9 cellular contexts compared by ENCODE assay signal in genomic region chr1:65717815-65718454, GRCh38.
A peak's percentile ranks its signal among the peaks of the same experiment; 100 is the strongest.
DNase-seq lines count a peak whose midpoint lies in the region; ATAC-seq and TF ChIP-seq lines count a peak whose summit lies in the region.
"Had no signal": no experiment of that assay in that cellular context is flagged by ENCODE, and none has a peak within 500 bp of the region (broad histone marks: within the 10 kb centered on the region; RNA-seq: fewer than 3 reads in every experiment).

No MANE protein-coding gene starts in this region.

- H3K36me3 Mint-ChIP-seq in HFFc6 (ENCODE audit: low read depth), result no peaks in the 10 kb centered on the region
- H3K36me3 Mint-ChIP-seq in activated CD8-positive, alpha-beta T cell treated with anti-CD3 and anti-CD28 coated beads for 36 hours (ENCODE audit: low read depth), result no peaks in the 10 kb centered on the region

- CTCF ChIA-PET in activated CD8-positive, alpha-beta T cell treated with anti-CD3 and anti-CD28 coated beads for 36 hours (lab: Charles Lee), result interaction anchor here (1.3 to 3.1 kb wide), 2 partner anchors 10 to 525 kb away, joined by 3 to 13 read pairs; no protein-coding TSS in a partner anchor

- ATAC-seq in activated CD8-positive, alpha-beta T cell treated with anti-CD3 and anti-CD28 coated beads for 36 hours, result no peak
- no peak for ATAC-seq in GM19463 (IDR thresholded peaks at IDR 0.05; ENCODE audit: unreplicated experiment)
- no peak for ATAC-seq in HG02973 (IDR thresholded peaks at IDR 0.05; ENCODE audit: unreplicated experiment)

- TF ChIP-seq CTCF in HFFc6 (IDR thresholded peaks at IDR 0.05), result peak; percentile 65
- TF ChIP-seq CTCF in activated CD8-positive, alpha-beta T cell treated with anti-CD3 and anti-CD28 coated beads for 36 hours (IDR thresholded peaks at IDR 0.05), result no peak

- DNase-seq in Daoy (ENCODE audit: low read depth) (peak; percentile 27), HFFc6 (peak; percentile 37), kidney glomerular epithelial cell (lab: John Stamatoyannopoulos, UW) (peak; percentile 1), NCI-H2081 treated with DMSO at 0.1 percent for 48 hours (lab: John Stamatoyannopoulos, UW) (no peak), NCI-H2227 treated with DMSO at 0.1 percent for 48 hours (lab: John Stamatoyannopoulos, UW) (no peak)
- DNase-seq in activated CD8-positive, alpha-beta T cell treated with anti-CD3 and anti-CD28 coated beads for 36 hours, result peak; percentile 34
- DNase-seq: thyroid gland had no signal

- H3K27me3 Mint-ChIP-seq in HFFc6 (ENCODE audit: insufficient read depth), result peaks cover 4% of the 10 kb centered on the region
- H3K27me3 Mint-ChIP-seq in activated CD8-positive, alpha-beta T cell treated with anti-CD3 and anti-CD28 coated beads for 36 hours, result peaks cover 9% of the 10 kb centered on the region

- POLR2A ChIA-PET in activated CD8-positive, alpha-beta T cell treated with anti-CD3 and anti-CD28 coated beads for 36 hours (lab: Charles Lee), result no interaction called here

- H3K4me3 Mint-ChIP-seq in HFFc6, result no peak overlapping the region
- H3K4me3 Mint-ChIP-seq in activated CD8-positive, alpha-beta T cell treated with anti-CD3 and anti-CD28 coated beads for 36 hours, result no peak overlapping the region

- intact Hi-C loops in activated CD8-positive, alpha-beta T cell treated with anti-CD3 and anti-CD28 coated beads for 36 hours (cut with micrococcal nuclease), result no loop called here

- peaks cover 7% of the 10 kb centered on the region; the same call in 1 of the 2 replicates for H3K4me1 Mint-ChIP-seq in HFFc6 (ENCODE audit: low read depth)
- no peaks in the 10 kb centered on the region for H3K4me1 Mint-ChIP-seq in activated CD8-positive, alpha-beta T cell treated with anti-CD3 and anti-CD28 coated beads for 36 hours (ENCODE audit: low read depth)

- no peaks in the 10 kb centered on the region for H3K9me3 Mint-ChIP-seq in HFFc6
- H3K9me3 Mint-ChIP-seq in activated CD8-positive, alpha-beta T cell treated with anti-CD3 and anti-CD28 coated beads for 36 hours, result no peaks in the 10 kb centered on the region

- H3K27ac Mint-ChIP-seq in HFFc6, result no peak overlapping the region
- no peak overlapping the region for H3K27ac Mint-ChIP-seq in activated CD8-positive, alpha-beta T cell treated with anti-CD3 and anti-CD28 coated beads for 36 hours

Comparison
In these comparisons a context has a peak if more than half of its experiments do, and no peak if none do; other contexts are left out.
1. DNase-seq: peak in Daoy (single experiment), HFFc6 (single experiment), activated CD8-positive, alpha-beta T cell treated with anti-CD3 and anti-CD28 coated beads for 36 hours (single experiment) and kidney glomerular epithelial cell (single experiment); none in NCI-H2081 treated with DMSO at 0.1 percent for 48 hours (single experiment) and NCI-H2227 treated with DMSO at 0.1 percent for 48 hours (single experiment).